Comparison of ENCODE assay signal across 8 cellular contexts in the genomic region with DNA sequence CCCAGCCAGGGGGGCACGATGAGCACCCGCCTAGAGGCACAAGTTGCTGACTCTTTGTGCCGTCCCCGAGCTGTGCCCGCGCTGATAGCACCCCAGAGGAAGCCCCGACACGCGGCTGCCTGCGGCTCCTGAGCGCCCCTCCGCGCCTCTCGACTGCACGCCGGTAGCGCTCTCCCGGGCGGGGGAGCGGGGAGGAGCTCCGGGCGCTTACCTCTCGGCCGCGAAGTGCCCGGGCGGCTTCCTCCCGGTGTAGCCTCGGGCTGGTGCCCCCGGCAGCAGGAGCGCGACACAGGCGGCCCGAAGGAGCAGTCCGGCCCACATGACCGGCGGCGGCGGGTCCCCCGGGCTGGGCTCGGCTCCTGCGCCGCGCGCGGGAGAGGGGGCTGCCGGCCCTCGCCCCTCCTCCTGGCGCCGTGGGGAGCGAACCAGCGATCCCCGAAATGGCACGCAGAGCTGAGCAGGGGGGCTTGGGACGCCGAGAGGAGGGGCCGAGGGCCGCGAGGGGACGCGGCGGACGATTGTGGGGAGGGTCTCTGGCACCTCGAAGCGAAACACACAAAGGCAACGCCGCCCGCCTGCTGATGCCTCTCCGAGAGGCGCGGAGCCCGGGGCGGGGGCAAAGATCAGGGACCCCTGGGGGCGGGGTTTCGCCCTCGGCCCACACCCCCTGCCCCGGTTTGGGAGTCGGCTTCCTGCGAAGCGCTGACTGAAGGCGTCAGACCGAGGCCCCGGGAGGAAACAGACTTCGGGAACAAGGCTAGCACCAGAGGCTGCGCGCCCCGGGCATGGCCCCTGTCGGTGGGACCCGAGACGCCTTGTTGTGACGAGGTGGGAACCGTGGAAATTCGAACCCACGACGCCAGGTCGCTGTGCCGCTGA. TPM values are rescaled to one million over a fixed set of nuclear protein-coding genes. Genes with fewer than 3 reads are reported as not detected.
DNase-seq lines count a peak whose midpoint lies in the region; ATAC-seq, FAIRE-seq and TF ChIP-seq lines count a peak whose summit lies in the region.

Gene VWCE, minus strand, starts transcription at position 600 of the 879 bp plus-strand sequence. Its CDS starts 279 bp downstream, at position 321.

- H3K4me3 ChIP-seq in MG63 = peak within 1 kb of the TSS; percentile 24

- FAIRE-seq in H54 (lab: Jason Lieb, UNC) = no peak

- DNase-seq in GM03348 (ENCODE audit: low spot score) (peak; percentile 85), H54 (ENCODE audit: insufficient read length, low spot score) (peak; percentile 49), MG63 (peak; percentile 39), T-helper 9 cell (peak; percentile 31), astrocyte of the hippocampus (ENCODE audit: low read depth, low spot score) (peak; percentile 74), iPS-NIHi11 (ENCODE audit: low spot score) (peak; percentile 91)
- peak; percentile 32 to 67 (median 50) for DNase-seq in stimulated activated CD4-positive, alpha-beta T cell treated with anti-CD3 and anti-CD28 coated beads, Interleukin-1b, Interleukin-23, amount 100 ng/mL, for 24 hours (ENCODE audit: low read depth in 4 of 4, low spot score in 1 of 4)

- peaks cover 15% of the 10 kb centered on the region for H3K36me3 ChIP-seq in MG63

- H3K9me3 ChIP-seq in MG63 = no peaks in the 10 kb centered on the region

- ATAC-seq in GM19467 (IDR thresholded peaks at IDR 0.05; ENCODE audit: unreplicated experiment) = no peak

- no peak for TF ChIP-seq POLR2A in H54 (IDR thresholded peaks at IDR 0.05; ENCODE audit: low read depth, low read length)

- no peaks in the 10 kb centered on the region for H3K27me3 ChIP-seq in MG63

RNA-seq across cellular contexts. Expression of gene VWCE, which starts in this region (rescaled TPM):
- not detected in 2 replicates for total RNA-seq in MG63 (2014; rRNA removed; shearing (Covaris generic); ENCODE audit: low replicate concordance)

Comparison
In these comparisons a context has a peak if more than half of its experiments do, and no peak if none do; other contexts are left out.
1. Peak in DNase-seq and H3K4me3 ChIP-seq in MG63; RNA of the gene not detected or under 1 TPM.
2. DNase-seq: peak in every context shown above with its lines; median percentile 91 in iPS-NIHi11; 85 in GM03348; 74 in astrocyte of the hippocampus; 50 in stimulated activated CD4-positive, alpha-beta T cell treated with anti-CD3 and anti-CD28 coated beads, Interleukin-1b, Interleukin-23, amount 100 ng/mL, for 24 hours; 49 in H54; 39 in MG63; 31 in T-helper 9 cell.